ENCODE assay signal across 1 cellular context in genomic region chr6:18342223-18342622, GRCh38.
TF ChIP-seq lines count a peak whose summit lies in the region.

No MANE protein-coding gene starts in this region.

TF ChIP-seq in GM23338, 12 proteins besides CTCF, POLR2A, EP300 and RAD21 (continued from another document):
- no peak for TF ChIP-seq ZNF462 (CRISPR knock-in tag; IDR thresholded peaks at IDR 0.05)
- no peak for TF ChIP-seq CREB1 (CRISPR knock-in tag; IDR thresholded peaks at IDR 0.05; ENCODE audit: low read depth)
- TF ChIP-seq JUNB (IDR thresholded peaks at IDR 0.05; ENCODE audit: unreplicated experiment), result no peak
- no peak for TF ChIP-seq STAT1 (IDR thresholded peaks at IDR 0.05; ENCODE audit: unreplicated experiment)
- TF ChIP-seq EZH2phosphoT487 (IDR thresholded peaks at IDR 0.05; ENCODE audit: unreplicated experiment), result no peak
